In the genomic region with DNA sequence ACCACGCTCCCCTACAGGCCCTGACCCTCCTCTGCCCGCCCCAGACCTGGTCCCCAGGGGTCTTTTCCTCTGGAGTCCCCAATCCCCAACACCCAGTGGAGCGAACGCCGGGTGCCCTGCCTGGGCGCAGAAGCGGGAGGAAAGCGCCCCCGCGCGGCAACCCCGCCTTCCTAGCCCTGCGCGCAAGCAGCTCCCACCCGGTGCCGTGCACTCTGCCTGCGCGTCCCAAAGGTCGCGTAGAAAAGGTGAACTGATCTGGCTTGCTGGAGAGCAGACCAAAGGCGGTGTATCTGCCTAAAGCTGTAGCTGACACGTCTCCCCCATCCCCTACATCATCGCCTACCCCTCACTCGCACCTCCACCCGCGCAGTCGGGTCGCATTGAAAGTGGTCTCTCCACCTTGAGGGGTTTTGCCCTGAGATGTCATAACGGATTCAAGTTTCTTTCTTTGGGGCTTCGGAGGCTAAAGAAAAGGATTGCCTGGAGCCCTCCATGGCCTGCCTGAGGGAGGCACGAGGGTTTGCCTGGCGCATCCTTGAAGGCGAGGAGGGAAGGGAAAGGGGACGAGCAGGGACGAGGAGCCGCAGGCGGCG, we compare ENCODE assay signal across 9 cellular contexts. TPM values are rescaled to one million over a fixed set of nuclear protein-coding genes. Genes with fewer than 3 reads are reported as not detected.
DNase-seq lines count a peak whose midpoint lies in the region; ATAC-seq lines count a peak whose summit lies in the region.
"Had no signal": no experiment of that assay in that cellular context is flagged by ENCODE, and none has a peak within 500 bp of the region (broad histone marks: within the 10 kb centered on the region; RNA-seq: fewer than 3 reads in every experiment).

No MANE protein-coding gene starts in this region.

- 17 to 26% methylated on average over 35 to 38 of the region's 38 CpGs for WGBS in GM23248 (ENCODE audit: low coverage in 1 of 2, low lambda C conversion rate in 2 of 2, missing lambda C conversion rate in 2 of 2), 2 experiments

- peaks cover 80% of the 10 kb centered on the region for H3K27me3 Mint-ChIP-seq in activated T-cell treated with anti-CD3 and anti-CD28 coated beads, Interleukin-2, amount 50 U/mL, for 72 hours (ENCODE audit: low read depth)
- H3K27me3 Mint-ChIP-seq in stimulated activated naive B cell treated with anti-CD40 and anti-IgM and Interleukin-4, amounts not matched to agents 10 μg/mL and 1 μg/mL and 100 μg/mL, for 72 hours = peaks cover 75 to 95% of the 10 kb centered on the region in 2 donors

- no peaks in the 10 kb centered on the region for H3K9me3 Mint-ChIP-seq in activated T-cell treated with anti-CD3 and anti-CD28 coated beads, Interleukin-2, amount 50 U/mL, for 72 hours
- H3K9me3 Mint-ChIP-seq in stimulated activated naive B cell treated with anti-CD40 and anti-IgM and Interleukin-4, amounts not matched to agents 10 μg/mL and 1 μg/mL and 100 μg/mL, for 72 hours = peaks cover 0 to 2% of the 10 kb centered on the region in 2 donors

- no peak overlapping the region for H3K9ac ChIP-seq in GM23248

- H3K4me3 ChIP-seq in GM23248 (no peak overlapping the region), iPS-18c (ENCODE audit: insufficient read depth, low read depth, low read length) (peak overlapping the region; percentile 63)

- no peaks in the 10 kb centered on the region for H3K9me2 ChIP-seq in GM23248 (ENCODE audit: insufficient read depth)

- no peaks in the 10 kb centered on the region for H3K36me3 ChIP-seq in GM23248 (ENCODE audit: low read depth)

- peak; percentile 61 to 62 for ATAC-seq in activated T-cell treated with anti-CD3 and anti-CD28 coated beads, Interleukin-2, amount 50 U/mL, for 72 hours (replicated peaks in 1 of 2)
- peak; percentile 48 to 56 for ATAC-seq in stimulated activated naive B cell treated with anti-CD40 and anti-IgM and Interleukin-4, amounts not matched to agents 10 μg/mL and 1 μg/mL and 100 μg/mL, for 72 hours (replicated peaks)
- no peak for ATAC-seq in HG02763 (IDR thresholded peaks at IDR 0.05; ENCODE audit: unreplicated experiment)

- H3K9me3 ChIP-seq in GM23248 (ENCODE audit: low read depth) (no peaks in the 10 kb centered on the region), iPS-18c (ENCODE audit: control insufficient read depth, insufficient read depth, low read length) (peaks cover 7% of the 10 kb centered on the region)

- peak overlapping the region; percentile 74 for H3K4me2 ChIP-seq in GM23248 (ENCODE audit: unreplicated experiment)

- peaks cover 49% of the 10 kb centered on the region for H3K4me1 Mint-ChIP-seq in activated T-cell treated with anti-CD3 and anti-CD28 coated beads, Interleukin-2, amount 50 U/mL, for 72 hours (ENCODE audit: low read depth)
- H3K4me1 Mint-ChIP-seq in stimulated activated naive B cell treated with anti-CD40 and anti-IgM and Interleukin-4, amounts not matched to agents 10 μg/mL and 1 μg/mL and 100 μg/mL, for 72 hours = peaks cover 37 to 66% of the 10 kb centered on the region in 2 donors

- H4K20me1 ChIP-seq in GM23248 (ENCODE audit: insufficient read depth) = no peaks in the 10 kb centered on the region

- H3K79me2 ChIP-seq in GM23248 (ENCODE audit: insufficient read depth) = no peaks in the 10 kb centered on the region

- H3K27ac ChIP-seq in GM23248 = no peak overlapping the region

- peak overlapping the region; percentile 71; the same call in 1 of the 2 replicates for H2AFZ ChIP-seq in GM23248

- DNase-seq in GM23248 = peak; percentile 14
- DNase-seq in activated T-cell treated with anti-CD3 and anti-CD28 coated beads, Interleukin-2, amount 50 U/mL, for 72 hours = peak; percentile 68
- no peak for DNase-seq in stimulated activated naive B cell treated with anti-CD40 and anti-IgM and Interleukin-4, amounts not matched to agents 10 μg/mL and 1 μg/mL and 100 μg/mL, for 72 hours
- DNase-seq in KBM-7 = no peak
- no peak for DNase-seq in KG1 (lab: John Stamatoyannopoulos, UW)
- DNase-seq: NCI-H510A had no signal

- no peaks in the 10 kb centered on the region; the same call in 1 of the 2 replicates for H3K4me1 ChIP-seq in GM23248 (ENCODE audit: insufficient read depth)

- peak overlapping the region; percentile 76 to 91 for H3K4me3 Mint-ChIP-seq in activated T-cell treated with anti-CD3 and anti-CD28 coated beads, Interleukin-2, amount 50 U/mL, for 72 hours
- peak overlapping the region; percentile 66 to 70 for H3K4me3 Mint-ChIP-seq in stimulated activated naive B cell treated with anti-CD40 and anti-IgM and Interleukin-4, amounts not matched to agents 10 μg/mL and 1 μg/mL and 100 μg/mL, for 72 hours

- no peaks in the 10 kb centered on the region for H3F3A ChIP-seq in GM23248 (ENCODE audit: insufficient read depth)

- in situ Hi-C loops in GM23248 (cut with MboI) (loop anchor here (25.0 kb wide), 1 partner anchor 410 kb away; no protein-coding TSS in a partner anchor), KBM-7 (cut with MboI; ENCODE audit: low pct_unique_long_range_greater_than_20kb, low sequenced_read_pairs) (loop anchor here (25.0 kb wide), 2 partner anchors 410 to 585 kb away; no protein-coding TSS in a partner anchor)

- H3K27me3 ChIP-seq in GM23248 (replicated peaks; ENCODE audit: insufficient read depth) = peaks cover 63% of the 10 kb centered on the region

- peaks cover 2 to 10% of the 10 kb centered on the region in 2 donors for H3K36me3 Mint-ChIP-seq in activated T-cell treated with anti-CD3 and anti-CD28 coated beads, Interleukin-2, amount 50 U/mL, for 72 hours (ENCODE audit: insufficient read depth in 2 of 2)
- peaks cover 10 to 11% of the 10 kb centered on the region in 2 donors for H3K36me3 Mint-ChIP-seq in stimulated activated naive B cell treated with anti-CD40 and anti-IgM and Interleukin-4, amounts not matched to agents 10 μg/mL and 1 μg/mL and 100 μg/mL, for 72 hours

- H3K27ac Mint-ChIP-seq in activated T-cell treated with anti-CD3 and anti-CD28 coated beads, Interleukin-2, amount 50 U/mL, for 72 hours = no peak overlapping the region
- H3K27ac Mint-ChIP-seq in stimulated activated naive B cell treated with anti-CD40 and anti-IgM and Interleukin-4, amounts not matched to agents 10 μg/mL and 1 μg/mL and 100 μg/mL, for 72 hours = peak overlapping the region; percentile 67

RNA-seq across cellular contexts. Expression of a gene that starts 5.7 kb away (rescaled TPM):
- 0.13 and 2.6 TPM in 2 replicates for total RNA-seq in GM23248 (2014; rRNA removed; shearing (Covaris generic))
- 0.49 and 0.81 TPM in 2 replicates for polyA plus RNA-seq in GM23248 (2016; fragmentation: Nextera tagmentation; extraction: Ambion mirVana)
- 10 to 100 TPM; 12.8 to 17.8 TPM for total RNA-seq in activated T-cell treated with anti-CD3 and anti-CD28 coated beads, Interleukin-2, amount 50 U/mL, for 72 hours

RNA-seq across cellular contexts. Expression of a gene that starts 52.2 kb away (rescaled TPM):
- total RNA-seq in GM23248 (2014; rRNA removed; shearing (Covaris generic)) = not detected in 2 replicates
- not detected in 2 replicates for polyA plus RNA-seq in GM23248 (2016; fragmentation: Nextera tagmentation; extraction: Ambion mirVana)
- total RNA-seq in activated T-cell treated with anti-CD3 and anti-CD28 coated beads, Interleukin-2, amount 50 U/mL, for 72 hours = under 1 TPM; 0.46 to 0.58 TPM
- total RNA-seq: myocyte had no signal

Comparison
In these comparisons a context has a peak if more than half of its experiments do, and no peak if none do; other contexts are left out.
1. DNase-seq: peak in GM23248 (single experiment) and activated T-cell treated with anti-CD3 and anti-CD28 coated beads, Interleukin-2, amount 50 U/mL, for 72 hours (2 of 2); none in stimulated activated naive B cell treated with anti-CD40 and anti-IgM and Interleukin-4, amounts not matched to agents 10 μg/mL and 1 μg/mL and 100 μg/mL, for 72 hours (single experiment), KBM-7 (single experiment) and KG1 (single experiment).